ENCODE assay signal across 35 cellular contexts in the genomic region with DNA sequence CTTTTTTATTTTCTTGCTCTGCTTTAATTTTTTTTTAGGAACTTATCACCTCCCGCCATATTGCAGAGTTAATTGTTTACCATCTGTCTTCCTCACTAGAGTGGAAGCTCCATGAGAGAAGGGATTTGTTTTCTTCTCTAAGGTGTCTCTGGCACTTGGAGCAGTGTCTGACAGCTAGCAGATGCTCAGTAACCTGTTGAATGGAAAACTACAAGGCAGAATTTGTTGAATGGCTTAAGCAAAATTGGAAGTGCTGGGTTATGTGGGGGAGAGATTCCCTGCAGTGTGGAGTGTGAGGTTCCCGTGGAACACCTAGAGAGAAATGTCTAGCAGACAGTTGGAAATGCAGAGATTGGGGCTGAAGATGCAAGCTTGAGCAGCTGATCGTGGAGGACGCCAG.
"Had no signal": no experiment of that assay in that cellular context is flagged by ENCODE, and none has a peak within 500 bp of the region (broad histone marks: within the 10 kb centered on the region; RNA-seq: fewer than 3 reads in every experiment).

No MANE protein-coding gene starts in this region.

- H3K27me3 ChIP-seq: ascending aorta, brain microvascular endothelial cell, breast epithelium had no signal

- H3K4me1 ChIP-seq: ascending aorta, breast epithelium had no signal

- DNase-seq: activated B cell treated with CpG ODN at 0.5 μM for 24 hours; activated CD4-positive, alpha-beta memory T cell treated with anti-CD3 and anti-CD28 coated beads for 36 hours; activated CD4-positive, alpha-beta T cell treated with anti-CD3 and anti-CD28 coated beads for 4 hours; activated CD4-positive, alpha-beta T cell treated with anti-CD3 and anti-CD28 coated beads, Interleukin-2, amount 10 ng/mL, durations not matched to agents 24 days and 14 days; activated CD4-positive, alpha-beta T cell treated with anti-CD3 and anti-CD28 coated beads, Interleukin-2, amount 50 U/mL, for 1 hour; activated CD4-positive, alpha-beta T cell treated with anti-CD3 and anti-CD28 coated beads, Interleukin-2, amount 50 U/mL, for 4 hours; activated CD4-positive, CD25-positive, alpha-beta regulatory T cell treated with anti-CD3 and anti-CD28 coated beads, Interleukin-2, amount 50 U/mL, for 72 hours; activated CD8-positive, alpha-beta memory T cell treated with anti-CD3 and anti-CD28 coated beads, Interleukin-2, amount 50 U/mL, for 4 hours; activated CD8-positive, alpha-beta T cell treated with anti-CD3 and anti-CD28 coated beads for 36 hours; activated gamma-delta T cell; activated naive CD4-positive, alpha-beta T cell treated with anti-CD3 and anti-CD28 coated beads, Interleukin-2, amount 10 ng/mL, durations not matched to agents 7 days and 5 days; activated naive CD4-positive, alpha-beta T cell treated with Interleukin-2 at 50 U/mL for 16 hours; activated naive CD8-positive, alpha-beta T cell treated with anti-CD3 and anti-CD28 coated beads, Interleukin-2, amount 10 ng/mL, durations not matched to agents 7 days and 5 days; activated naive CD8-positive, alpha-beta T cell treated with anti-CD3 and anti-CD28 coated beads, Interleukin-2, amount 50 U/mL, for 24 hours; activated T-cell treated with anti-CD3 and anti-CD28 coated beads for 4 hours; activated T-cell treated with anti-CD3 and anti-CD28 coated beads, Interleukin-2, amount 50 U/mL, for 1 hour; activated T-cell treated with anti-CD3 and anti-CD28 coated beads, Interleukin-2, amount 50 U/mL, for 4 hours; activated T-cell treated with anti-CD3 and anti-CD28 coated beads, Interleukin-2, amount 50 U/mL, for 72 hours; amygdala; anterior cingulate cortex; brain microvascular endothelial cell; central memory CD4-positive, alpha-beta T cell; T-helper 1 cell; T-helper 2 cell; T-helper 9 cell had no signal

- H3K9me3 ChIP-seq: ascending aorta had no signal

- H3K4me1 Mint-ChIP-seq: activated B cell treated with CpG ODN at 0.5 μM for 24 hours; activated CD4-positive, alpha-beta T cell treated with anti-CD3 and anti-CD28 coated beads, Interleukin-2, amount 10 ng/mL, durations not matched to agents 24 days and 14 days; activated naive CD4-positive, alpha-beta T cell treated with anti-CD3 and anti-CD28 coated beads, Interleukin-2, amount 10 ng/mL, durations not matched to agents 7 days and 5 days; activated naive CD4-positive, alpha-beta T cell treated with anti-CD3 and anti-CD28 coated beads, Interleukin-2, amount 50 U/mL, for 24 hours; activated naive CD8-positive, alpha-beta T cell treated with anti-CD3 and anti-CD28 coated beads, Interleukin-2, amount 10 ng/mL, durations not matched to agents 7 days and 5 days; activated naive CD8-positive, alpha-beta T cell treated with anti-CD3 and anti-CD28 coated beads, Interleukin-2, amount 50 U/mL, for 24 hours; activated T-helper 17 cell treated with anti-CD3 and anti-CD28 coated beads, Interleukin-2, amount 50 U/mL, for 72 hours had no signal

- H3K27ac Mint-ChIP-seq: activated B cell treated with CpG ODN at 0.5 μM for 24 hours; activated CD4-positive, alpha-beta memory T cell treated with anti-CD3 and anti-CD28 coated beads for 36 hours; activated CD4-positive, alpha-beta T cell treated with anti-CD3 and anti-CD28 coated beads, Interleukin-2, amount 10 ng/mL, durations not matched to agents 24 days and 14 days; activated CD8-positive, alpha-beta T cell treated with anti-CD3 and anti-CD28 coated beads for 36 hours; activated naive CD4-positive, alpha-beta T cell treated with anti-CD3 and anti-CD28 coated beads, Interleukin-2, amount 10 ng/mL, durations not matched to agents 7 days and 5 days; activated naive CD4-positive, alpha-beta T cell treated with anti-CD3 and anti-CD28 coated beads, Interleukin-2, amount 50 U/mL, for 24 hours; activated naive CD8-positive, alpha-beta T cell; activated naive CD8-positive, alpha-beta T cell treated with anti-CD3 and anti-CD28 coated beads, Interleukin-2, amount 10 ng/mL, durations not matched to agents 7 days and 5 days; activated naive CD8-positive, alpha-beta T cell treated with anti-CD3 and anti-CD28 coated beads, Interleukin-2, amount 50 U/mL, for 24 hours; activated T-cell treated with anti-CD3 and anti-CD28 coated beads, Interleukin-2, amount 50 U/mL, for 72 hours; activated T-helper 1 cell treated with anti-CD3 and anti-CD28 coated beads, Interleukin-12 subunit alpha, Interleukin-12 subunit beta, Interleukin-2, Interleukin-4 antibody, amounts not matched to agents 30 ng/mL and 10 ng/mL and 1 ng/mL, durations not matched to agents 14 hours and 24 hours and 36 hours; activated T-helper 17 cell treated with anti-CD3 and anti-CD28 coated beads, Interleukin-2, amount 50 U/mL, for 72 hours; T-helper 1 cell treated with Interleukin-12 subunit alpha and Interleukin-12 subunit beta and Interleukin-4 antibody, amounts not matched to agents 30 μg/mL and 1 μg/mL, for 36 hours; T-helper 2 cell treated with Interferon-gamma antibody and Interleukin-4, amounts not matched to agents 5 μg/mL and 100 μg/mL, for 36 hours had no signal

- H3K36me3 ChIP-seq: ascending aorta, brain microvascular endothelial cell, breast epithelium had no signal

- H3K27ac ChIP-seq: ascending aorta, brain microvascular endothelial cell, breast epithelium, VCaP had no signal

- H3K27me3 Mint-ChIP-seq: activated CD8-positive, alpha-beta T cell treated with anti-CD3 and anti-CD28 coated beads for 36 hours had no signal

- H3K4me3 Mint-ChIP-seq: activated B cell treated with CpG ODN at 0.5 μM for 24 hours; activated CD4-positive, alpha-beta memory T cell treated with anti-CD3 and anti-CD28 coated beads for 36 hours; activated CD4-positive, alpha-beta T cell treated with anti-CD3 and anti-CD28 coated beads, Interleukin-2, amount 10 ng/mL, durations not matched to agents 24 days and 14 days; activated CD8-positive, alpha-beta T cell treated with anti-CD3 and anti-CD28 coated beads for 36 hours; activated naive CD4-positive, alpha-beta T cell treated with anti-CD3 and anti-CD28 coated beads, Interleukin-2, amount 10 ng/mL, durations not matched to agents 7 days and 5 days; activated naive CD4-positive, alpha-beta T cell treated with anti-CD3 and anti-CD28 coated beads, Interleukin-2, amount 50 U/mL, for 24 hours; activated naive CD8-positive, alpha-beta T cell; activated naive CD8-positive, alpha-beta T cell treated with anti-CD3 and anti-CD28 coated beads, Interleukin-2, amount 10 ng/mL, durations not matched to agents 7 days and 5 days; activated naive CD8-positive, alpha-beta T cell treated with anti-CD3 and anti-CD28 coated beads, Interleukin-2, amount 50 U/mL, for 24 hours; activated T-cell treated with anti-CD3 and anti-CD28 coated beads, Interleukin-2, amount 50 U/mL, for 4 hours; activated T-cell treated with anti-CD3 and anti-CD28 coated beads, Interleukin-2, amount 50 U/mL, for 72 hours; activated T-helper 1 cell treated with anti-CD3 and anti-CD28 coated beads, Interleukin-12 subunit alpha, Interleukin-12 subunit beta, Interleukin-2, Interleukin-4 antibody, amounts not matched to agents 30 ng/mL and 10 ng/mL and 1 ng/mL, durations not matched to agents 14 hours and 24 hours and 36 hours; activated T-helper 17 cell treated with anti-CD3 and anti-CD28 coated beads, Interleukin-2, amount 50 U/mL, for 72 hours; T-helper 1 cell treated with Interleukin-12 subunit alpha and Interleukin-12 subunit beta and Interleukin-4 antibody, amounts not matched to agents 30 μg/mL and 1 μg/mL, for 36 hours; T-helper 2 cell treated with Interferon-gamma antibody and Interleukin-4, amounts not matched to agents 5 μg/mL and 100 μg/mL, for 36 hours had no signal

- FAIRE-seq: TTC549 had no signal

- H3K4me3 ChIP-seq: ascending aorta, breast epithelium had no signal

- H3K9me3 Mint-ChIP-seq: activated B cell treated with CpG ODN at 0.5 μM for 24 hours; activated CD4-positive, alpha-beta memory T cell treated with anti-CD3 and anti-CD28 coated beads for 36 hours; activated naive CD4-positive, alpha-beta T cell treated with anti-CD3 and anti-CD28 coated beads, Interleukin-2, amount 50 U/mL, for 24 hours had no signal

- H3K36me3 Mint-ChIP-seq: activated CD4-positive, alpha-beta memory T cell treated with anti-CD3 and anti-CD28 coated beads for 36 hours; activated naive CD4-positive, alpha-beta T cell treated with anti-CD3 and anti-CD28 coated beads, Interleukin-2, amount 10 ng/mL, durations not matched to agents 7 days and 5 days; activated naive CD8-positive, alpha-beta T cell treated with anti-CD3 and anti-CD28 coated beads, Interleukin-2, amount 10 ng/mL, durations not matched to agents 7 days and 5 days had no signal
